ENCODE assay signal across 8 cellular contexts in genomic region chr9:122904823-122905710, GRCh38. TPM values are rescaled to one million over a fixed set of nuclear protein-coding genes. Genes with fewer than 3 reads are reported as not detected.
DNase-seq lines count a peak whose midpoint lies in the region; ATAC-seq and TF ChIP-seq lines count a peak whose summit lies in the region.

Gene RC3H2, minus strand, starts transcription at chr9:122905359. Its CDS starts 7,850 bp downstream, at chr9:122897509.

- H3K4me3 Mint-ChIP-seq in CD14-positive monocyte = peak within 1 kb of the TSS; percentile 90 to 94
- H3K4me3 Mint-ChIP-seq in dendritic cell treated with granulocyte-macrophage colony-stimulating factor and Interleukin-4, amounts not matched to agents 40 ng/mL and 50 ng/mL, for 4 days = peak within 1 kb of the TSS; percentile 86

- intact Hi-C loops in CD14-positive monocyte (cut with micrococcal nuclease) = loop anchor here (2.0 to 10.0 kb wide), 5 partner anchors 36 to 808 kb away; partner anchors contain the start of genes RABGAP1 (in 2 of the 2), MRRF (in 1 of the 2) and RBM18 (in 1 of the 2)
- intact Hi-C loops in dendritic cell treated with granulocyte-macrophage colony-stimulating factor and Interleukin-4, amounts not matched to agents 40 ng/mL and 50 ng/mL, for 4 days (cut with micrococcal nuclease) = loop anchor here (1.0 to 5.0 kb wide), 5 partner anchors 8 to 813 kb away; partner anchors contain the start of genes RABGAP1, TTLL11, ZBTB26 and ZBTB6

- H3K27me3 Mint-ChIP-seq in CD14-positive monocyte (ENCODE audit: low read depth in 3 of 3) = peaks cover 0 to 1% (median 0%) of the 10 kb centered on the region in 3 donors
- no peaks in the 10 kb centered on the region for H3K27me3 Mint-ChIP-seq in dendritic cell treated with granulocyte-macrophage colony-stimulating factor and Interleukin-4, amounts not matched to agents 40 ng/mL and 50 ng/mL, for 4 days

- DNase-seq in CD14-positive monocyte (ENCODE audit: low spot score) (peak; percentile 99), NCI-H774 (lab: John Stamatoyannopoulos, UW) (peak; percentile 100), left lobe of liver (ENCODE audit: low spot score) (peak; percentile 98)
- peak; percentile 96 for DNase-seq in activated CD4-positive, alpha-beta T cell treated with anti-CD3 and anti-CD28 coated beads, Interleukin-2, amount 50 U/mL, for 4 hours
- peak; percentile 97 for DNase-seq in stimulated activated CD4-positive, alpha-beta T cell treated with anti-CD3 and anti-CD28 coated beads, Interleukin-2, amount 100 ng/mL, for 4 hours (ENCODE audit: low read depth)

- H3K27ac Mint-ChIP-seq in CD14-positive monocyte = peak within 1 kb of the TSS; percentile 91 to 96 (median 93)
- H3K27ac Mint-ChIP-seq in dendritic cell treated with granulocyte-macrophage colony-stimulating factor and Interleukin-4, amounts not matched to agents 40 ng/mL and 50 ng/mL, for 4 days = peak within 1 kb of the TSS; percentile 87

- no peak for TF ChIP-seq CTCF in CD14-positive monocyte (IDR thresholded peaks at IDR 0.05)

- H3K36me3 Mint-ChIP-seq in CD14-positive monocyte = peaks cover 10 to 16% of the 10 kb centered on the region in 2 donors
- H3K36me3 Mint-ChIP-seq in dendritic cell treated with granulocyte-macrophage colony-stimulating factor and Interleukin-4, amounts not matched to agents 40 ng/mL and 50 ng/mL, for 4 days (ENCODE audit: low read depth) = peaks cover 35% of the 10 kb centered on the region

- ATAC-seq in GM19395 (IDR thresholded peaks at IDR 0.05; ENCODE audit: unreplicated experiment) = peak; percentile 85
- peak; percentile 86 for ATAC-seq in HG03565 (IDR thresholded peaks at IDR 0.05; ENCODE audit: unreplicated experiment)
- ATAC-seq in left lobe of liver = peak; percentile 93

- no peaks in the 10 kb centered on the region for H3K9me3 Mint-ChIP-seq in CD14-positive monocyte
- no peaks in the 10 kb centered on the region for H3K9me3 Mint-ChIP-seq in dendritic cell treated with granulocyte-macrophage colony-stimulating factor and Interleukin-4, amounts not matched to agents 40 ng/mL and 50 ng/mL, for 4 days

- peaks cover 16% of the 10 kb centered on the region for H3K4me1 Mint-ChIP-seq in CD14-positive monocyte
- H3K4me1 Mint-ChIP-seq in dendritic cell treated with granulocyte-macrophage colony-stimulating factor and Interleukin-4, amounts not matched to agents 40 ng/mL and 50 ng/mL, for 4 days (ENCODE audit: low read depth) = peaks cover 7% of the 10 kb centered on the region

RNA-seq across cellular contexts. Expression of gene RC3H2, which starts in this region (rescaled TPM):
- polyA plus RNA-seq in CD14-positive monocyte = 10 to 100 TPM; 11.3 to 11.8 TPM
- 15.1 TPM for total RNA-seq in left lobe of liver

Comparison
In these comparisons a context has a peak if more than half of its experiments do, and no peak if none do; other contexts are left out.
1. Peak in every context shown above with its lines: DNase-seq and ATAC-seq.